Comparison of ENCODE assay signal across 8 cellular contexts in genomic region chr12:122022393-122023338, GRCh38. TPM values are rescaled to one million over a fixed set of nuclear protein-coding genes. Genes with fewer than 3 reads are reported as not detected.
A peak's percentile ranks its signal among the peaks of the same experiment; 100 is the strongest.
DNase-seq lines count a peak whose midpoint lies in the region; ATAC-seq, FAIRE-seq and TF ChIP-seq lines count a peak whose summit lies in the region.

No MANE protein-coding gene starts in this region.

- WGBS in mammary epithelial cell (ENCODE audit: low coverage, missing lambda C conversion rate) = 33% methylated on average over 1 of the region's 124 CpGs

- peaks cover 14% of the 10 kb centered on the region for H3K4me1 ChIP-seq in RWPE2 (ENCODE audit: insufficient read depth, poor library complexity, severe bottlenecking)
- H3K4me1 ChIP-seq in mammary epithelial cell (ENCODE audit: insufficient read depth, low read length) = peaks cover 35% of the 10 kb centered on the region
- H3K4me1 ChIP-seq in keratinocyte (ENCODE audit: control insufficient read depth, extremely low read depth, insufficient read depth, low read length) = peaks cover 27% of the 10 kb centered on the region

- BruUV-seq in mammary epithelial cell (replicated peaks; lab: Mats Ljungman, UMichigan) = no TSS peak

- peaks cover 3% of the 10 kb centered on the region for H3K9me1 ChIP-seq in keratinocyte (ENCODE audit: control insufficient read depth, extremely low read depth, insufficient read depth, low read length)

- POLR2A ChIA-PET in activated CD4-positive, alpha-beta T cell treated with anti-CD3 and anti-CD28 coated beads for 36 hours (lab: Charles Lee) = interaction anchor here (0.5 to 1.0 kb wide), 2 partner anchors 31 to 169 kb away, joined by 3 to 5 read pairs; no protein-coding TSS in a partner anchor

- H4K20me1 ChIP-seq in mammary epithelial cell (ENCODE audit: insufficient read depth, low read length) (no peaks in the 10 kb centered on the region), keratinocyte (ENCODE audit: control insufficient read depth, extremely low read depth, insufficient read depth, low read length) (no peaks in the 10 kb centered on the region)

- H3K27me3 Mint-ChIP-seq in activated CD4-positive, alpha-beta T cell treated with anti-CD3 and anti-CD28 coated beads for 36 hours = peaks cover 13% of the 10 kb centered on the region

- peak overlapping the region; percentile 56 for H3K27ac Mint-ChIP-seq in activated CD4-positive, alpha-beta T cell treated with anti-CD3 and anti-CD28 coated beads for 36 hours

- dilution Hi-C loops in mammary epithelial cell (cut with HindIII; ENCODE audit: low sequenced_read_pairs) = no loop called here
- dilution Hi-C loops in keratinocyte (cut with MboI; ENCODE audit: extremely low pct_ligation_motif_present, low sequenced_read_pairs) = no loop called here

- H3K9me3 ChIP-seq in RWPE2 (ENCODE audit: severe bottlenecking) (no peaks in the 10 kb centered on the region), mammary epithelial cell (replicated peaks; ENCODE audit: insufficient read depth, low read length) (no peaks in the 10 kb centered on the region), keratinocyte (ENCODE audit: control insufficient read depth, low read depth, low read length) (no peaks in the 10 kb centered on the region)

- TF ChIP-seq CTCF in RWPE2 (IDR thresholded peaks at IDR 0.05; ENCODE audit: poor library complexity, severe bottlenecking) (no peak), mammary epithelial cell (conservative IDR thresholded peaks at IDR 0.05 in 1 of 2, IDR thresholded peaks at IDR 0.05 in 1 of 2; ENCODE audit: extremely low read depth in 1 of 2, insufficient read depth in 1 of 2, low read depth in 1 of 2, low read length in 2 of 2) (no peak), keratinocyte (optimal IDR thresholded peaks at IDR 0.05 in 1 of 3, IDR thresholded peaks at IDR 0.05 in 1 of 3, conservative IDR thresholded peaks at IDR 0.05 in 1 of 3; ENCODE audit: extremely low read depth in 1 of 3, insufficient read depth in 2 of 3, low read length in 3 of 3) (no peak)

- no peak for FAIRE-seq in keratinocyte (lab: Jason Lieb, UNC)

- H3K36me3 Mint-ChIP-seq in activated CD4-positive, alpha-beta T cell treated with anti-CD3 and anti-CD28 coated beads for 36 hours (ENCODE audit: low read depth) = no peaks in the 10 kb centered on the region

- H3K9ac ChIP-seq in mammary epithelial cell (ENCODE audit: insufficient read depth, low read length) (peak overlapping the region; percentile 83), keratinocyte (ENCODE audit: control insufficient read depth, extremely low read depth, insufficient read depth, low read length) (peak overlapping the region; percentile 91)

- H3K27me3 ChIP-seq in RWPE2 (ENCODE audit: insufficient read depth, poor library complexity, severe bottlenecking) (no peaks in the 10 kb centered on the region), mammary epithelial cell (ENCODE audit: insufficient read depth, low read length) (no peaks in the 10 kb centered on the region), keratinocyte (ENCODE audit: control insufficient read depth, extremely low read depth, insufficient read depth, low read length) (no peaks in the 10 kb centered on the region)

- peak overlapping the region; percentile 96 for H2AFZ ChIP-seq in mammary epithelial cell (ENCODE audit: low read depth, low read length)
- H2AFZ ChIP-seq in keratinocyte (ENCODE audit: control insufficient read depth, low read length) = no peak overlapping the region

- peak; percentile 64 for DNase-seq in activated CD4-positive, alpha-beta T cell treated with anti-CD3 and anti-CD28 coated beads for 36 hours
- no peak for DNase-seq in activated CD4-positive, alpha-beta T cell treated with anti-CD3 and anti-CD28 coated beads, Interleukin-2, amount 50 U/mL, for 4 hours
- DNase-seq in RWPE2 (ENCODE audit: low spot score) (no peak), mammary epithelial cell (no peak), keratinocyte (ENCODE audit: low read depth, low spot score) (no peak), NK-92 (lab: John Stamatoyannopoulos, UW; ENCODE audit: unreplicated experiment) (no peak)
- DNase-seq in stimulated activated CD4-positive, alpha-beta T cell treated with anti-CD3 and anti-CD28 coated beads, Interleukin-12 subunit alpha, Interleukin-12 subunit beta, amount 100 ng/mL, for 4 hours = peak; percentile 42

- H3K4me2 ChIP-seq in mammary epithelial cell (ENCODE audit: insufficient read depth, low read depth, low read length) (peak overlapping the region; percentile 91), keratinocyte (ENCODE audit: control insufficient read depth, extremely low read depth, insufficient read depth, low read depth, low read length) (peak overlapping the region; percentile 97)

- peak overlapping the region; percentile 79 for H3K27ac ChIP-seq in RWPE2 (ENCODE audit: poor library complexity, severe bottlenecking)
- peak overlapping the region; percentile 77 for H3K27ac ChIP-seq in mammary epithelial cell (ENCODE audit: insufficient read depth, low read depth, low read length)
- peak overlapping the region; percentile 80 for H3K27ac ChIP-seq in keratinocyte (ENCODE audit: control insufficient read depth, insufficient read depth, low read length)

- H3K36me3 ChIP-seq in RWPE2 (ENCODE audit: low read depth) = no peaks in the 10 kb centered on the region
- no peaks in the 10 kb centered on the region for H3K36me3 ChIP-seq in mammary epithelial cell (ENCODE audit: insufficient read depth, low read length)
- no peaks in the 10 kb centered on the region for H3K36me3 ChIP-seq in keratinocyte (ENCODE audit: control insufficient read depth in 2 of 2, extremely low read depth in 1 of 2, insufficient read depth in 2 of 2, low read length in 2 of 2)

- ATAC-seq in activated CD4-positive, alpha-beta T cell treated with anti-CD3 and anti-CD28 coated beads for 36 hours = peak; percentile 25
- ATAC-seq in RWPE2 (ENCODE audit: low read depth) (peak; percentile 4; the same call in 2 of the 3 replicates), HG03457 (IDR thresholded peaks at IDR 0.05; ENCODE audit: unreplicated experiment) (no peak)

- CTCF ChIA-PET in activated CD4-positive, alpha-beta T cell treated with anti-CD3 and anti-CD28 coated beads for 36 hours (lab: Charles Lee) = interaction anchor here (0.7 to 1.4 kb wide), 4 partner anchors 16 to 529 kb away, joined by 3 to 4 read pairs (median 4); no protein-coding TSS in a partner anchor
- CTCF ChIA-PET in mammary epithelial cell (lab: Charles Lee; ENCODE audit: low non-redundant PET) = no interaction called here

- intact Hi-C loops in activated CD4-positive, alpha-beta T cell treated with anti-CD3 and anti-CD28 coated beads for 36 hours (cut with DNase I, micrococcal nuclease) = loop anchor here (1.0 to 2.0 kb wide), 3 partner anchors 30 to 104 kb away; partner anchors contain the start of gene CFAP251 (in 2 of the 2)
- intact Hi-C loops in mammary epithelial cell (cut with micrococcal nuclease) = loop anchor here (1.0 to 2.0 kb wide), 2 partner anchors 30 to 106 kb away; no protein-coding TSS in a partner anchor

- H3K4me3 ChIP-seq in RWPE2 (ENCODE audit: severe bottlenecking) (peak overlapping the region; percentile 73), mammary epithelial cell (replicated peaks in 1 of 3; ENCODE audit: insufficient read depth in 1 of 3, low read depth in 2 of 3, low read length in 3 of 3) (peak overlapping the region; percentile 66 to 80 (median 72)), keratinocyte (ENCODE audit: control insufficient read depth in 2 of 3, extremely low read depth in 1 of 3, insufficient read depth in 2 of 3, low read depth in 1 of 3, low read length in 3 of 3) (peak overlapping the region; percentile 53 to 79 (median 61))

- H3K4me1 Mint-ChIP-seq in activated CD4-positive, alpha-beta T cell treated with anti-CD3 and anti-CD28 coated beads for 36 hours = peaks cover 5% of the 10 kb centered on the region

- in situ Hi-C loops in mammary epithelial cell (cut with MboI; ENCODE audit: low sequenced_read_pairs in 2 of 2) = no loop called here

- no peaks in the 10 kb centered on the region for H3K9me3 Mint-ChIP-seq in activated CD4-positive, alpha-beta T cell treated with anti-CD3 and anti-CD28 coated beads for 36 hours (ENCODE audit: low read depth)

- H3K79me2 ChIP-seq in mammary epithelial cell (ENCODE audit: insufficient read depth, low read length) (peaks cover 56% of the 10 kb centered on the region), keratinocyte (ENCODE audit: control insufficient read depth, insufficient read depth, low read length) (peaks cover 50% of the 10 kb centered on the region)

- peak overlapping the region; percentile 75 for H3K4me3 Mint-ChIP-seq in activated CD4-positive, alpha-beta T cell treated with anti-CD3 and anti-CD28 coated beads for 36 hours

RNA-seq across cellular contexts. Expression of gene BCL7A, which starts 1.0 kb away (rescaled TPM):
- 1 to 10 TPM; 6.4 to 6.6 TPM for total RNA-seq in activated CD4-positive, alpha-beta T cell treated with anti-CD3 and anti-CD28 coated beads for 36 hours
- total RNA-seq in mammary epithelial cell = 10 to 100 TPM; 15.8 to 27.7 TPM
- polyA plus RNA-seq in mammary epithelial cell (17.4 TPM), keratinocyte (9.6 to 17.2 TPM (median 12.8 TPM) in 3 replicates)
- polyA minus RNA-seq in mammary epithelial cell (15.9 TPM), keratinocyte (8.8 to 16.8 TPM (median 13.5 TPM) in 3 replicates)
- polyA plus RNA-seq in keratinocyte (2011; ENCODE audit: low read depth) = 10.0 TPM
- 10.0 and 11.9 TPM in 2 replicates for polyA plus RNA-seq in keratinocyte (2011; cell fraction: cytosol; rRNA removed)
- 16.2 and 17.3 TPM in 2 replicates for polyA plus RNA-seq in keratinocyte (2011; cell fraction: nucleus; rRNA removed)
- polyA plus RNA-seq in keratinocyte (2012; ENCODE audit: low replicate concordance) = 15.5 and 15.9 TPM in 2 replicates
- 7.1 TPM for polyA minus RNA-seq in keratinocyte (2011; cell fraction: cytosol; rRNA and poly(A)+ RNA removed)
- 6.8 and 11.6 TPM in 2 replicates for polyA minus RNA-seq in keratinocyte (2011; cell fraction: nucleus; rRNA and poly(A)+ RNA removed)

RNA-seq across cellular contexts. Expression of gene MLXIP, which starts 55.9 kb away (rescaled TPM):
- 10 to 100 TPM; 17.7 to 26.4 TPM for total RNA-seq in activated CD4-positive, alpha-beta T cell treated with anti-CD3 and anti-CD28 coated beads for 36 hours
- total RNA-seq in mammary epithelial cell = 10 to 100 TPM; 17.7 to 53.6 TPM
- 14.3 TPM for polyA plus RNA-seq in mammary epithelial cell
- polyA minus RNA-seq in mammary epithelial cell = 50.3 TPM
- 4.7 to 17.8 TPM (median 5.5 TPM) in 3 replicates for polyA plus RNA-seq in keratinocyte
- 7.1 TPM for polyA plus RNA-seq in keratinocyte (2011; ENCODE audit: low read depth)
- polyA plus RNA-seq in keratinocyte (2011; cell fraction: cytosol; rRNA removed) = 7.3 and 10.1 TPM in 2 replicates
- 37.9 and 81.1 TPM in 2 replicates for polyA plus RNA-seq in keratinocyte (2011; cell fraction: nucleus; rRNA removed)
- 19.4 and 29.7 TPM in 2 replicates for polyA plus RNA-seq in keratinocyte (2012; ENCODE audit: low replicate concordance)
- 15.1 to 65.2 TPM (median 19.5 TPM) in 3 replicates for polyA minus RNA-seq in keratinocyte
- polyA minus RNA-seq in keratinocyte (2011; cell fraction: cytosol; rRNA and poly(A)+ RNA removed) = 12.3 TPM
- polyA minus RNA-seq in keratinocyte (2011; cell fraction: nucleus; rRNA and poly(A)+ RNA removed) = 23.0 and 32.1 TPM in 2 replicates

Comparison
In these comparisons a context has a peak if more than half of its experiments do, and no peak if none do; other contexts are left out.
1. DNase-seq: peak in activated CD4-positive, alpha-beta T cell treated with anti-CD3 and anti-CD28 coated beads for 36 hours (single experiment) and stimulated activated CD4-positive, alpha-beta T cell treated with anti-CD3 and anti-CD28 coated beads, Interleukin-12 subunit alpha, Interleukin-12 subunit beta, amount 100 ng/mL, for 4 hours (single experiment); none in activated CD4-positive, alpha-beta T cell treated with anti-CD3 and anti-CD28 coated beads, Interleukin-2, amount 50 U/mL, for 4 hours (0 of 2), RWPE2 (single experiment), mammary epithelial cell (single experiment), keratinocyte (single experiment) and NK-92 (single experiment).
2. Peak in every context shown above with its lines, with median percentiles within 50 percentile points of each other: H3K27ac ChIP-seq and H3K4me3 ChIP-seq.